1 cellular context compared by ENCODE assay signal in the genomic region with DNA sequence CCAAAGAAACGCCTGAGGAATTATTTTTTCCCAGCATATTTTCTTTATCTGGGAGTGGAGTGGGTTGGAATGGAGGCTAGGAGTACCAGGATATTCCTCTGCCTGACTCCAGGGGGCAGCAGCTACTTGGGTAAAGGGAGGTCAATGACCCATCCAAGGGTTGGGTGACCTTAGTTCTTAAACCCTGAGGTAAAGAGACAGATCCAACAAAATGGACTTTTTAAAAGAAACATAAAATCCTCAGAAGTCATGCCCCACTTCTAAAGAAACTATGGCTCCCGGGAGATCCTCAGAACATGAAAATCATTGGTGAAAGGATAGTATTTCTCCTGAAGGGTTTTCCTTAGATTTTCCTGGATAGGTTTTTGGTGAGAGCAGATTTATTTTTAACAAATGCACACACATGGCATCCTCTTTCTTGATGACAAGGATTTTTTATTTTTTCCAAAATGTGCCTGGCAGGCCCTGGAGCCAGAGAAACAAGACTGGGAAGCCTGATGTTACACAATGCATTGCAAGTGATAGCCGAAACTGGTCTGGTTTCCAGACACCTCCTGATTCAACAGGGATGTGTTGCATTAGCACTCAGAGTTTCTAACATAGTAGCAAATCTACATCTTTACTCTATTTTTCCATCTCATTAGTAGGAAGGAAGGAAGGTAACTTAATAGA.
TF ChIP-seq lines count a peak whose summit lies in the region.

No MANE protein-coding gene starts in this region.

TF ChIP-seq in GM23338, 12 proteins besides CTCF, POLR2A, EP300 and RAD21 (continued from another document):
- TF ChIP-seq, protein P1, sequence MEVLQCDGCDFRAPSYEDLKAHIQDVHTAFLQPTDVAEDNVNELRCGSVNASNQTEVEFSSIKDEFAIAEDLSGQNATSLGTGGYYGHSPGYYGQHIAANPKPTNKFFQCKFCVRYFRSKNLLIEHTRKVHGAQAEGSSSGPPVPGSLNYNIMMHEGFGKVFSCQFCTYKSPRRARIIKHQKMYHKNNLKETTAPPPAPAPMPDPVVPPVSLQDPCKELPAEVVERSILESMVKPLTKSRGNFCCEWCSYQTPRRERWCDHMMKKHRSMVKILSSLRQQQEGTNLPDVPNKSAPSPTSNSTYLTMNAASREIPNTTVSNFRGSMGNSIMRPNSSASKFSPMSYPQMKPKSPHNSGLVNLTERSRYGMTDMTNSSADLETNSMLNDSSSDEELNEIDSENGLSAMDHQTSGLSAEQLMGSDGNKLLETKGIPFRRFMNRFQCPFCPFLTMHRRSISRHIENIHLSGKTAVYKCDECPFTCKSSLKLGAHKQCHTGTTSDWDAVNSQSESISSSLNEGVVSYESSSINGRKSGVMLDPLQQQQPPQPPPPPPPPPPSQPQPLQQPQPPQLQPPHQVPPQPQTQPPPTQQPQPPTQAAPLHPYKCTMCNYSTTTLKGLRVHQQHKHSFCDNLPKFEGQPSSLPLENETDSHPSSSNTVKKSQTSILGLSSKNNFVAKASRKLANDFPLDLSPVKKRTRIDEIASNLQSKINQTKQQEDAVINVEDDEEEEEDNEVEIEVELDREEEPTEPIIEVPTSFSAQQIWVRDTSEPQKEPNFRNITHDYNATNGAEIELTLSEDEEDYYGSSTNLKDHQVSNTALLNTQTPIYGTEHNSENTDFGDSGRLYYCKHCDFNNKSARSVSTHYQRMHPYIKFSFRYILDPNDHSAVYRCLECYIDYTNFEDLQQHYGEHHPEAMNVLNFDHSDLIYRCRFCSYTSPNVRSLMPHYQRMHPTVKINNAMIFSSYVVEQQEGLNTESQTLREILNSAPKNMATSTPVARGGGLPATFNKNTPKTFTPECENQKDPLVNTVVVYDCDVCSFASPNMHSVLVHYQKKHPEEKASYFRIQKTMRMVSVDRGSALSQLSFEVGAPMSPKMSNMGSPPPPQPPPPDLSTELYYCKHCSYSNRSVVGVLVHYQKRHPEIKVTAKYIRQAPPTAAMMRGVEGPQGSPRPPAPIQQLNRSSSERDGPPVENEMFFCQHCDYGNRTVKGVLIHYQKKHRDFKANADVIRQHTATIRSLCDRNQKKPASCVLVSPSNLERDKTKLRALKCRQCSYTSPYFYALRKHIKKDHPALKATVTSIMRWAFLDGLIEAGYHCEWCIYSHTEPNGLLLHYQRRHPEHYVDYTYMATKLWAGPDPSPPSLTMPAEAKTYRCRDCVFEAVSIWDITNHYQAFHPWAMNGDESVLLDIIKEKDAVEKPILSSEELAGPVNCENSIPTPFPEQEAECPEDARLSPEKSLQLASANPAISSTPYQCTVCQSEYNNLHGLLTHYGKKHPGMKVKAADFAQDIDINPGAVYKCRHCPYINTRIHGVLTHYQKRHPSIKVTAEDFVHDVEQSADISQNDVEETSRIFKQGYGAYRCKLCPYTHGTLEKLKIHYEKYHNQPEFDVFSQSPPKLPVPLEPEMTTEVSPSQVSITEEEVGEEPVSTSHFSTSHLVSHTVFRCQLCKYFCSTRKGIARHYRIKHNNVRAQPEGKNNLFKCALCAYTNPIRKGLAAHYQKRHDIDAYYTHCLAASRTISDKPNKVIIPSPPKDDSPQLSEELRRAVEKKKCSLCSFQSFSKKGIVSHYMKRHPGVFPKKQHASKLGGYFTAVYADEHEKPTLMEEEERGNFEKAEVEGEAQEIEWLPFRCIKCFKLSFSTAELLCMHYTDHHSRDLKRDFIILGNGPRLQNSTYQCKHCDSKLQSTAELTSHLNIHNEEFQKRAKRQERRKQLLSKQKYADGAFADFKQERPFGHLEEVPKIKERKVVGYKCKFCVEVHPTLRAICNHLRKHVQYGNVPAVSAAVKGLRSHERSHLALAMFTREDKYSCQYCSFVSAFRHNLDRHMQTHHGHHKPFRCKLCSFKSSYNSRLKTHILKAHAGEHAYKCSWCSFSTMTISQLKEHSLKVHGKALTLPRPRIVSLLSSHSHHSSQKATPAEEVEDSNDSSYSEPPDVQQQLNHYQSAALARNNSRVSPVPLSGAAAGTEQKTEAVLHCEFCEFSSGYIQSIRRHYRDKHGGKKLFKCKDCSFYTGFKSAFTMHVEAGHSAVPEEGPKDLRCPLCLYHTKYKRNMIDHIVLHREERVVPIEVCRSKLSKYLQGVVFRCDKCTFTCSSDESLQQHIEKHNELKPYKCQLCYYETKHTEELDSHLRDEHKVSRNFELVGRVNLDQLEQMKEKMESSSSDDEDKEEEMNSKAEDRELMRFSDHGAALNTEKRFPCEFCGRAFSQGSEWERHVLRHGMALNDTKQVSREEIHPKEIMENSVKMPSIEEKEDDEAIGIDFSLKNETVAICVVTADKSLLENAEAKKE (CRISPR knock-in tag; IDR thresholded peaks at IDR 0.05), result no peak
- TF ChIP-seq ZNF331 (CRISPR knock-in tag; IDR thresholded peaks at IDR 0.05; ENCODE audit: low read depth), result no peak
- TF ChIP-seq POLR2AphosphoS5 (IDR thresholded peaks at IDR 0.05; ENCODE audit: low read depth), result no peak
- TF ChIP-seq JUNB (IDR thresholded peaks at IDR 0.05; ENCODE audit: unreplicated experiment), result no peak
- TF ChIP-seq EZH2phosphoT487 (IDR thresholded peaks at IDR 0.05; ENCODE audit: unreplicated experiment), result no peak
- TF ChIP-seq, protein P2, sequence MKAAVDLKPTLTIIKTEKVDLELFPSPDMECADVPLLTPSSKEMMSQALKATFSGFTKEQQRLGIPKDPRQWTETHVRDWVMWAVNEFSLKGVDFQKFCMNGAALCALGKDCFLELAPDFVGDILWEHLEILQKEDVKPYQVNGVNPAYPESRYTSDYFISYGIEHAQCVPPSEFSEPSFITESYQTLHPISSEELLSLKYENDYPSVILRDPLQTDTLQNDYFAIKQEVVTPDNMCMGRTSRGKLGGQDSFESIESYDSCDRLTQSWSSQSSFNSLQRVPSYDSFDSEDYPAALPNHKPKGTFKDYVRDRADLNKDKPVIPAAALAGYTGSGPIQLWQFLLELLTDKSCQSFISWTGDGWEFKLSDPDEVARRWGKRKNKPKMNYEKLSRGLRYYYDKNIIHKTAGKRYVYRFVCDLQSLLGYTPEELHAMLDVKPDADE (IDR thresholded peaks at IDR 0.05), result no peak
- TF ChIP-seq, protein P3, sequence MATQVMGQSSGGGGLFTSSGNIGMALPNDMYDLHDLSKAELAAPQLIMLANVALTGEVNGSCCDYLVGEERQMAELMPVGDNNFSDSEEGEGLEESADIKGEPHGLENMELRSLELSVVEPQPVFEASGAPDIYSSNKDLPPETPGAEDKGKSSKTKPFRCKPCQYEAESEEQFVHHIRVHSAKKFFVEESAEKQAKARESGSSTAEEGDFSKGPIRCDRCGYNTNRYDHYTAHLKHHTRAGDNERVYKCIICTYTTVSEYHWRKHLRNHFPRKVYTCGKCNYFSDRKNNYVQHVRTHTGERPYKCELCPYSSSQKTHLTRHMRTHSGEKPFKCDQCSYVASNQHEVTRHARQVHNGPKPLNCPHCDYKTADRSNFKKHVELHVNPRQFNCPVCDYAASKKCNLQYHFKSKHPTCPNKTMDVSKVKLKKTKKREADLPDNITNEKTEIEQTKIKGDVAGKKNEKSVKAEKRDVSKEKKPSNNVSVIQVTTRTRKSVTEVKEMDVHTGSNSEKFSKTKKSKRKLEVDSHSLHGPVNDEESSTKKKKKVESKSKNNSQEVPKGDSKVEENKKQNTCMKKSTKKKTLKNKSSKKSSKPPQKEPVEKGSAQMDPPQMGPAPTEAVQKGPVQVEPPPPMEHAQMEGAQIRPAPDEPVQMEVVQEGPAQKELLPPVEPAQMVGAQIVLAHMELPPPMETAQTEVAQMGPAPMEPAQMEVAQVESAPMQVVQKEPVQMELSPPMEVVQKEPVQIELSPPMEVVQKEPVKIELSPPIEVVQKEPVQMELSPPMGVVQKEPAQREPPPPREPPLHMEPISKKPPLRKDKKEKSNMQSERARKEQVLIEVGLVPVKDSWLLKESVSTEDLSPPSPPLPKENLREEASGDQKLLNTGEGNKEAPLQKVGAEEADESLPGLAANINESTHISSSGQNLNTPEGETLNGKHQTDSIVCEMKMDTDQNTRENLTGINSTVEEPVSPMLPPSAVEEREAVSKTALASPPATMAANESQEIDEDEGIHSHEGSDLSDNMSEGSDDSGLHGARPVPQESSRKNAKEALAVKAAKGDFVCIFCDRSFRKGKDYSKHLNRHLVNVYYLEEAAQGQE (IDR thresholded peaks at IDR 0.05; ENCODE audit: unreplicated experiment), result no peak
- TF ChIP-seq ZNF114 (CRISPR knock-in tag; IDR thresholded peaks at IDR 0.05), result no peak
